Comparison of ENCODE assay signal across 10 cellular contexts in the genomic region with DNA sequence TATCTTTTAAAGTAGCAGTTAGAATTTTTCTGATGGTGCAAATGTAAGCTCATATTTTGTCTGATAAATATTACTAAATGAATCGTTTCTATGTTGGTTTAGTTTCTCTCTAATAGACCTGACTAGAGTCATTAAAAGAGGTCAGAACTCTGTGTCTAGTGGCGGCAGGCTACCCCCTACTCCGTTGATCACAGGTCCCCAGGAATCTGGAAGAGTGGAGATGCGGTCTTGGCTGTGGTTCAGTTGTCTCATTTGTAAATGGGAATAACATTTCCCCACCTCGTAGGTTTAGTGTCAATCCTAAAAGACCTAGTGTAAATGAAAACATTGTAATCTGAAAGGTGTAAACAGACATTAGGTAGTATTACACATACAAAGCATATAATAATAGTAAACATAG. TPM values are rescaled to one million over a fixed set of nuclear protein-coding genes. Genes with fewer than 3 reads are reported as not detected.
DNase-seq lines count a peak whose midpoint lies in the region; ATAC-seq and TF ChIP-seq lines count a peak whose summit lies in the region.
"Had no signal": no experiment of that assay in that cellular context is flagged by ENCODE, and none has a peak within 500 bp of the region (broad histone marks: within the 10 kb centered on the region; RNA-seq: fewer than 3 reads in every experiment).

No MANE protein-coding gene starts in this region.

- H3K36me3 Mint-ChIP-seq in activated T-cell treated with anti-CD3 and anti-CD28 coated beads, Interleukin-2, amount 50 U/mL, for 24 hours (ENCODE audit: low read depth), result peaks cover 19% of the 10 kb centered on the region
- H3K36me3 Mint-ChIP-seq in T-cell, result no peaks in the 10 kb centered on the region

- H3K9me3 ChIP-seq in fibroblast of lung (ENCODE audit: control insufficient read depth, insufficient read depth, low read depth, low read length) (no peaks in the 10 kb centered on the region), spleen (no peaks in the 10 kb centered on the region), thyroid gland (no peaks in the 10 kb centered on the region)

- intact Hi-C loops in spleen (cut with DNase I; ENCODE audit: low total_unique reads), result no loop called here
- intact Hi-C loops in thyroid gland (cut with DNase I), result no loop called here

- TF ChIP-seq CTCF in fibroblast of lung (conservative IDR thresholded peaks at IDR 0.05 in 1 of 2, IDR thresholded peaks at IDR 0.05 in 1 of 2; ENCODE audit: low read depth in 1 of 2, low read length in 2 of 2) (no peak), spleen (IDR thresholded peaks at IDR 0.05 in 8 of 11, conservative IDR thresholded peaks at IDR 0.05 in 3 of 11) (no peak), thyroid gland (IDR thresholded peaks at IDR 0.05) (no peak)

- DNase-seq in activated T-cell treated with anti-CD3 and anti-CD28 coated beads, Interleukin-2, amount 50 U/mL, for 24 hours, result no peak
- no peak for DNase-seq in activated T-cell treated with anti-CD3 and anti-CD28 coated beads, Interleukin-2, amount 50 U/mL, for 1 hour
- DNase-seq in T-cell, result no peak
- no peak for DNase-seq in fibroblast of lung (ENCODE audit: low read depth in 2 of 2)
- DNase-seq in spleen, result no peak
- DNase-seq in AG20443 (ENCODE audit: low spot score), result no peak
- DNase-seq in thyroid gland, result no peak
- DNase-seq: effector memory CD4-positive, alpha-beta T cell; NCI-H1105 treated with DMSO at 0.1 percent for 48 hours had no signal

- H3K4me3 ChIP-seq in fibroblast of lung (replicated peaks in 1 of 4; ENCODE audit: control extremely low read depth in 1 of 4, insufficient read depth in 1 of 4, low read depth in 3 of 4, low read length in 4 of 4) (peak overlapping the region in 1 of 4 experiments; percentile 77), spleen (peak overlapping the region in 3 of 8 donors; percentile 59 to 72 (median 67)), thyroid gland (replicated peaks in 1 of 3) (no peak overlapping the region)

- H3K4me2 ChIP-seq in fibroblast of lung (ENCODE audit: extremely low read depth, insufficient read depth, low read length), result no peak overlapping the region

- no peak overlapping the region for H3K9ac ChIP-seq in fibroblast of lung (ENCODE audit: insufficient read depth, low read length)

- H3K27ac ChIP-seq in fibroblast of lung (ENCODE audit: insufficient read depth, low read length) (peak overlapping the region; percentile 100), spleen (peak overlapping the region in 5 of 8 donors; percentile 98 to 100 (median 99)), thyroid gland (no peak overlapping the region)

- POLR2A ChIA-PET in T-cell (lab: Charles Lee), result interaction anchor here (0.6 to 1.3 kb wide), 8 partner anchors 10 to 164 kb away, joined by 3 to 17 read pairs (median 4); a partner anchor contains a TSS

- TF ChIP-seq POLR2A in spleen (IDR thresholded peaks at IDR 0.05), result no peak
- TF ChIP-seq POLR2A in thyroid gland (IDR thresholded peaks at IDR 0.05), result no peak

- 72 to 84% (median 77%) methylated on average over 5 of the region's 5 CpGs for WGBS in spleen, 5 donors
- 71 to 75% methylated on average over 5 of the region's 5 CpGs for WGBS in thyroid gland, 2 donors

- no peaks in the 10 kb centered on the region for H4K20me1 ChIP-seq in fibroblast of lung (ENCODE audit: control insufficient read depth, extremely low read depth, insufficient read depth, low read length)

- H3K36me3 ChIP-seq in fibroblast of lung (ENCODE audit: control insufficient read depth, insufficient read depth, low read length), result no peaks in the 10 kb centered on the region
- H3K36me3 ChIP-seq in spleen, result peaks cover 0 to 5% (median 0%) of the 10 kb centered on the region in 6 donors
- H3K36me3 ChIP-seq in thyroid gland, result no peaks in the 10 kb centered on the region

- peak overlapping the region; percentile 93 for H3K4me3 Mint-ChIP-seq in activated T-cell treated with anti-CD3 and anti-CD28 coated beads, Interleukin-2, amount 50 U/mL, for 24 hours
- H3K4me3 Mint-ChIP-seq in T-cell, result peak overlapping the region; percentile 65 to 97 (median 94)

- no peaks in the 10 kb centered on the region for H3K27me3 ChIP-seq in fibroblast of lung (ENCODE audit: control insufficient read depth, insufficient read depth, low read length)
- H3K27me3 ChIP-seq in spleen (replicated peaks in 1 of 7), result no peaks in the 10 kb centered on the region
- no peaks in the 10 kb centered on the region for H3K27me3 ChIP-seq in thyroid gland

- H3K4me1 ChIP-seq in fibroblast of lung (ENCODE audit: control insufficient read depth, extremely low read depth, insufficient read depth, low read length) (peaks cover 2% of the 10 kb centered on the region), spleen (peaks cover 0 to 35% (median 19%) of the 10 kb centered on the region in 6 donors), thyroid gland (peaks cover 0 to 4% of the 10 kb centered on the region in 2 donors)

- H3K27ac Mint-ChIP-seq in activated T-cell treated with anti-CD3 and anti-CD28 coated beads, Interleukin-2, amount 50 U/mL, for 24 hours, result peak overlapping the region; percentile 100
- H3K27ac Mint-ChIP-seq in T-cell, result peak overlapping the region; percentile 69 to 77

- no peak for ATAC-seq in T-cell (replicated peaks in 1 of 4)
- ATAC-seq in GM19467 (IDR thresholded peaks at IDR 0.05; ENCODE audit: unreplicated experiment), result no peak

- H3K9me3 Mint-ChIP-seq in activated T-cell treated with anti-CD3 and anti-CD28 coated beads, Interleukin-2, amount 50 U/mL, for 24 hours, result no peaks in the 10 kb centered on the region
- H3K9me3 Mint-ChIP-seq in T-cell, result no peaks in the 10 kb centered on the region

- peaks cover 6% of the 10 kb centered on the region for H3K79me2 ChIP-seq in fibroblast of lung (ENCODE audit: control insufficient read depth, insufficient read depth, low read length)

- H3K4me1 Mint-ChIP-seq in activated T-cell treated with anti-CD3 and anti-CD28 coated beads, Interleukin-2, amount 50 U/mL, for 24 hours (ENCODE audit: low read depth), result peaks cover 26% of the 10 kb centered on the region
- peaks cover 14 to 24% (median 21%) of the 10 kb centered on the region in 3 donors for H3K4me1 Mint-ChIP-seq in T-cell

- CTCF ChIA-PET in T-cell (lab: Charles Lee), result interaction anchor here in 1 of 2 donors (1.4 to 1.7 kb wide), 2 partner anchors 10 to 94 kb away, joined by 5 to 7 read pairs; no protein-coding TSS in a partner anchor

- no peak overlapping the region for H2AFZ ChIP-seq in fibroblast of lung (ENCODE audit: low read length)

- H3K27me3 Mint-ChIP-seq in activated T-cell treated with anti-CD3 and anti-CD28 coated beads, Interleukin-2, amount 50 U/mL, for 24 hours, result no peaks in the 10 kb centered on the region
- H3K27me3 Mint-ChIP-seq in T-cell, result no peaks in the 10 kb centered on the region

RNA-seq across cellular contexts. Expression of a gene that starts 4.7 kb away (rescaled TPM):
- total RNA-seq in T-cell (10 to 100 TPM; 24.5 to 31.9 (median 28.2) TPM), fibroblast of lung (5.4 and 8.3 TPM in 2 replicates), spleen (10 to 100 TPM; 15.5 to 20.9 (median 18.4) TPM), thyroid gland (10 to 100 TPM; 14.0 to 18.3 (median 14.9) TPM)
- polyA plus RNA-seq in fibroblast of lung (8.3 and 9.2 TPM in 2 replicates), spleen (1 to 10 TPM; 3.7 to 6.5 (median 5.6) TPM)
- polyA plus RNA-seq in fibroblast of lung (2012), result 12.0 and 13.8 TPM in 2 replicates
- 42.4 and 75.1 TPM in 2 replicates for polyA minus RNA-seq in fibroblast of lung (ENCODE audit: low replicate concordance)

RNA-seq across cellular contexts. Expression of a gene that starts 38.3 kb away (rescaled TPM):
- total RNA-seq in T-cell, result 1 to 10 TPM in 4 of 5 donors, under 1 TPM in 1; 0.68 to 5.1 (median 2.4) TPM
- 0.17 TPM in 1 of 2 replicates, not detected in the other for total RNA-seq in fibroblast of lung
- polyA plus RNA-seq in fibroblast of lung, result 0.34 and 0.37 TPM in 2 replicates
- polyA plus RNA-seq in fibroblast of lung (2012), result 0.23 and 0.24 TPM in 2 replicates
- 22.9 TPM in 1 of 2 replicates, not detected in the other for polyA minus RNA-seq in fibroblast of lung (ENCODE audit: low replicate concordance)
- 10 to 100 TPM; 22.2 to 43.6 (median 36.6) TPM for total RNA-seq in spleen
- 1 to 10 TPM; 6.9 to 9.8 (median 7.9) TPM for polyA plus RNA-seq in spleen
- total RNA-seq in thyroid gland, result 1 to 10 TPM; 2.1 to 4.4 (median 2.9) TPM

RNA-seq across cellular contexts. Expression of a gene that starts 54.2 kb away (rescaled TPM):
- total RNA-seq in T-cell (10 to 100 TPM; 43.9 to 86.6 (median 46.4) TPM), fibroblast of lung (40.8 and 41.1 TPM in 2 replicates), spleen (10 to 100 TPM; 33.4 to 46.6 (median 36.6) TPM), thyroid gland (10 to 100 TPM; 32.7 to 45.6 (median 39.5) TPM)
- polyA plus RNA-seq in fibroblast of lung (31.0 and 37.9 TPM in 2 replicates), spleen (10 to 100 TPM; 13.9 to 22.8 (median 15.4) TPM)
- 17.3 and 21.0 TPM in 2 replicates for polyA plus RNA-seq in fibroblast of lung (2012)
- polyA minus RNA-seq in fibroblast of lung (ENCODE audit: low replicate concordance), result 23.0 and 25.8 TPM in 2 replicates

Comparison
In these comparisons a context has a peak if more than half of its experiments do, and no peak if none do; other contexts are left out.
1. H3K27ac ChIP-seq: peak in fibroblast of lung (single experiment) and spleen (5 of 8); none in thyroid gland (0 of 3).